In genomic region chr1:168084396-168085231, GRCh38 we compare ENCODE assay signal across 8 cellular contexts. TPM values are rescaled to one million over a fixed set of nuclear protein-coding genes. Genes with fewer than 3 reads are reported as not detected.
DNase-seq lines count a peak whose midpoint lies in the region; ATAC-seq and TF ChIP-seq lines count a peak whose summit lies in the region.

No MANE protein-coding gene starts in this region.

- no peaks in the 10 kb centered on the region for H3K27me3 ChIP-seq in adipocyte (replicated peaks; ENCODE audit: control insufficient read depth, insufficient read depth, low read length)

- peak overlapping the region; percentile 40 for H3K9ac ChIP-seq in adipocyte (ENCODE audit: low read length)

- H3K4me3 ChIP-seq in adipocyte (ENCODE audit: low read length) = no peak overlapping the region

- peaks cover 43% of the 10 kb centered on the region for H3K4me1 ChIP-seq in adipocyte (ENCODE audit: control insufficient read depth, insufficient read depth, low read length)

- DNase-seq in T-helper 1 cell (peak; percentile 23 to 46 (median 33)), adipocyte (ENCODE audit: low read depth) (peak; percentile 67), hepatic stellate cell (ENCODE audit: low spot score) (peak; percentile 54), occipital lobe (lab: John Stamatoyannopoulos, UW) (no peak)
- peak; percentile 19 to 32 for DNase-seq in stimulated activated CD4-positive, alpha-beta T cell treated with anti-CD3 and anti-CD28 coated beads, Interleukin-1b, Interleukin-23, amount 100 ng/mL, for 1 hour (ENCODE audit: low read depth in 2 of 2)

- ATAC-seq in HG03520 (IDR thresholded peaks at IDR 0.05; ENCODE audit: unreplicated experiment) (peak; percentile 58), GM19452 (IDR thresholded peaks at IDR 0.05; ENCODE audit: unreplicated experiment) (no peak)

- H3K36me3 ChIP-seq in adipocyte (ENCODE audit: control insufficient read depth, insufficient read depth, low read length, severe bottlenecking) = no peaks in the 10 kb centered on the region

- peak; percentile 95 for TF ChIP-seq CTCF in GM12873 (IDR thresholded peaks at IDR 0.05; ENCODE audit: insufficient read depth, low read depth, low read length, missing control alignments)

- no peaks in the 10 kb centered on the region for H3K9me3 ChIP-seq in adipocyte (ENCODE audit: control insufficient read depth, low read length)

RNA-seq across cellular contexts. Expression of gene GPR161, which starts 52.1 kb away (rescaled TPM):
- 93.4 TPM for total RNA-seq in occipital lobe
